In the genomic region with DNA sequence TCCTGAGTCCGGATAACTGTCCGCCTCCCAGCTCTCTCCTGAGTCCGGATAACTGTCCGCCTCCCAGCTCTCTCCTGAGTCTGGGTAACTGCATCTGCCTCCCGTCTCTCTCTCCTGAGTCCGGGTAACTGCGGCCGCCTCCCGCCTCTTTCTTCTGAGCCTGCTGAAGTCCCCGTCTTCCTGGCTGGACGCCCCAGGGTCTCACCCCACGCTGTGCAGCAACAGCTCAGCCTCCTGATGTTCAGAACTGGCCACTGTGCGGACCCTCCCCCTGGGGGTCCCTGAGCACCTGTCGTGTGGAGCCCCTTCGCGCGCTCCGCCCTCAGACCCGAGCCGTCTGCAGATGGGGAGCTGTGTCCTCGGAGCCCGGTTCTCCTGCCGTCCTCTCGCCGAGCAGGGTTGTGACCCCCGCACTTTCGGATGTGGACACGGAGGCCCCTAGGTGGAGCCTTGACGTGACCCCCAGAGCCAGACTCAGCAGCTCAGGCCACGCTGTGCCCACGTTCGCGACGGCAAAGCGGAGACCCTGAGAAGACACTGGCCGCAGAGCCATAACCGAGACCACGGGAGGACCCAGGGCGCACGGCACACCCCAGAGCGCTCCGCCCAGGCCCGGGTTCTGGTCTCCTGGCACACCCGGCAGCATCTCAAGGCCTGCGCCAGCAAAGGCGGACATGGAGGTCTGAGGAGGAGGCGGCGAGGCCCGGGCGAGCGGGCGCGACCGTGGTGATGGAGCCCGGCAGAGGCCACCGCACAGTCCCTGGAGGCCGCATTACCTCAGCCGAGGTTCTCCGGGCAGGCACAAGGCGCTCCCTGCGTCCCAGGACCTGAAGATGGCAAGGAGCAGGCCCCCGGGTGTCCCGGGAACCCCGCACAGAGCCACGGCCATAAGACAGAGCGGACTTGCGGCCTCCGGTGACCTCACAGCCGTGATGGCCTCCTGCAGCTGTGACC, we compare ENCODE assay signal across 2 cellular contexts.
A peak's percentile ranks its signal among the peaks of the same experiment; 100 is the strongest.
TF ChIP-seq lines count a peak whose summit lies in the region.

No MANE protein-coding gene starts in this region.

TF ChIP-seq in K562, 482 proteins besides CTCF, POLR2A, EP300 and RAD21:
- TF ChIP-seq ETS2 (tag; IDR thresholded peaks at IDR 0.05; ENCODE audit: borderline replicate concordance, poor library complexity, severe bottlenecking) (no peak), POLR2G (IDR thresholded peaks at IDR 0.05; ENCODE audit: low read depth, low read length) (0 out of 2 replicates have a peak, but pooled peaks have one; percentile 5)
TF ChIP-seq in K562: peak in this region for 1.

TF ChIP-seq in HepG2, 621 proteins besides CTCF, POLR2A, EP300 and RAD21:
- TF ChIP-seq AGO2 (optimal IDR thresholded peaks at IDR 0.05; ENCODE audit: low read depth, low read length) (peak; percentile 3), ARHGAP35 (CRISPR knock-in tag; IDR thresholded peaks at IDR 0.05; ENCODE audit: borderline replicate concordance) (no peak), ZNF382 (CRISPR knock-in tag; IDR thresholded peaks at IDR 0.05; ENCODE audit: borderline replicate concordance) (no peak), RBFOX2 (IDR thresholded peaks at IDR 0.05; ENCODE audit: low read depth, low read length) (peak; percentile 8; the same call in 1 of the 2 replicates), RFXAP (CRISPR knock-in tag; IDR thresholded peaks at IDR 0.05; ENCODE audit: borderline replicate concordance) (no peak)
- TF ChIP-seq, protein P1, sequence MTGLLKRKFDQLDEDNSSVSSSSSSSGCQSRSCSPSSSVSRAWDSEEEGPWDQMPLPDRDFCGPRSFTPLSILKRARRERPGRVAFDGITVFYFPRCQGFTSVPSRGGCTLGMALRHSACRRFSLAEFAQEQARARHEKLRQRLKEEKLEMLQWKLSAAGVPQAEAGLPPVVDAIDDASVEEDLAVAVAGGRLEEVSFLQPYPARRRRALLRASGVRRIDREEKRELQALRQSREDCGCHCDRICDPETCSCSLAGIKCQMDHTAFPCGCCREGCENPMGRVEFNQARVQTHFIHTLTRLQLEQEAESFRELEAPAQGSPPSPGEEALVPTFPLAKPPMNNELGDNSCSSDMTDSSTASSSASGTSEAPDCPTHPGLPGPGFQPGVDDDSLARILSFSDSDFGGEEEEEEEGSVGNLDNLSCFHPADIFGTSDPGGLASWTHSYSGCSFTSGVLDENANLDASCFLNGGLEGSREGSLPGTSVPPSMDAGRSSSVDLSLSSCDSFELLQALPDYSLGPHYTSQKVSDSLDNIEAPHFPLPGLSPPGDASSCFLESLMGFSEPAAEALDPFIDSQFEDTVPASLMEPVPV (CRISPR knock-in tag; IDR thresholded peaks at IDR 0.05) = no peak
